In genomic region chr22:19679476-19680099, GRCh38 we compare ENCODE assay signal across 2 cellular contexts.
TF ChIP-seq lines count a peak whose summit lies in the region.

No MANE protein-coding gene starts in this region.

TF ChIP-seq in SK-N-SH, 30 proteins besides CTCF, POLR2A, EP300 and RAD21:
- no peak for TF ChIP-seq IRF3 (IDR thresholded peaks at IDR 0.05; ENCODE audit: low read depth, low read length)
- no peak for TF ChIP-seq RCOR1 (IDR thresholded peaks at IDR 0.05; ENCODE audit: low read length)
- peak; percentile 32 for TF ChIP-seq SMC3 (IDR thresholded peaks at IDR 0.05; ENCODE audit: low read depth, low read length)
- no peak for TF ChIP-seq TAF1 (IDR thresholded peaks at IDR 0.05; ENCODE audit: borderline replicate concordance, low read depth, low read length)
- TF ChIP-seq SIN3A (IDR thresholded peaks at IDR 0.05; ENCODE audit: borderline replicate concordance, low read depth, low read length) = no peak
- TF ChIP-seq FOXM1 (IDR thresholded peaks at IDR 0.05; ENCODE audit: low read depth) = no peak
- TF ChIP-seq CHD2 (IDR thresholded peaks at IDR 0.05; ENCODE audit: low read length, partially characterized antibody) = no peak
TF ChIP-seq in SK-N-SH: peak in this region for 1.

TF ChIP-seq in HepG2, 621 proteins besides CTCF, POLR2A, EP300 and RAD21:
- TF ChIP-seq SRSF4 (IDR thresholded peaks at IDR 0.05; ENCODE audit: low read depth, low read length, poor library complexity, severe bottlenecking) (no peak), STAG1 (CRISPR knock-in tag; IDR thresholded peaks at IDR 0.05) (peak; percentile 78), SALL1 (CRISPR knock-in tag; IDR thresholded peaks at IDR 0.05) (0 out of 2 replicates have a peak, but pooled peaks have one; percentile 9), ZBED4 (CRISPR knock-in tag; IDR thresholded peaks at IDR 0.05; ENCODE audit: borderline replicate concordance) (peak; percentile 95), NCOR1 (IDR thresholded peaks at IDR 0.05; ENCODE audit: borderline replicate concordance, low read length) (no peak)
